ENCODE assay signal across 1 cellular context in the genomic region with DNA sequence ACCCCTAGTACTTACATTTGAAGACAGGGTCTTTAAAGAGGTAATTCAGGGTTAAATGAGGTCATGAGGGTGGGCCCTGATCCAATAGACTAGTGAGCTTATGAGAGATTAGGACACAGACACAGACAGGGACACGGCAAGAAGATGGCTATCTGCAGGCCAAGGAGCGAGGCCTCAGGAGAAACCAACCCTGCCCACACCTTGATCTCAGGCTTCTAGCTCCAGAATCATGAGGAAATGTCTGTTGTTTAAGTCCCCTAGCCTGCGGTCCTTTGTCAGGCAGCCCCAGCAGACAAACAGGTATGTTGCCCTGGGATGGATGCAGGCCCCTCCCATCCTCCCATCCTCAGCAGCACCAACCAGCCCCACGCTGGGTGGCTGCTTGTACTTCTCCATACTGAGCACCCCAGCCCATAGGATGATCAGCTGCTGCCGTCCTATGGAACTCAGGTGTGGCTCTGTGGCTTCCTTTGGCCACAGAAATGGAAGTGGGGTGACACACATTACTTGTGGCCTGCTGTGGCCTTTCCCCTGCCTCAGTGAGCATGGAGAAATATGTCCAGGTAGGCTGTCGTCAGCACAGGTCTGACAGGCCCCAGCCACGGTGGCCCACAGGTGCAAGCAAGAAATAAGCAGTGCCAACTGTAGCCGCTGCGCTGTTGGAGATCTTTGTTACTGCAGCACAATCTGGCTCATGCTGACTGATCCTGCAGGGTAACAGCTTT.
TF ChIP-seq lines count a peak whose summit lies in the region.

No MANE protein-coding gene starts in this region.

TF ChIP-seq in HepG2, 621 proteins besides CTCF, POLR2A, EP300 and RAD21:
- TF ChIP-seq, protein P1, sequence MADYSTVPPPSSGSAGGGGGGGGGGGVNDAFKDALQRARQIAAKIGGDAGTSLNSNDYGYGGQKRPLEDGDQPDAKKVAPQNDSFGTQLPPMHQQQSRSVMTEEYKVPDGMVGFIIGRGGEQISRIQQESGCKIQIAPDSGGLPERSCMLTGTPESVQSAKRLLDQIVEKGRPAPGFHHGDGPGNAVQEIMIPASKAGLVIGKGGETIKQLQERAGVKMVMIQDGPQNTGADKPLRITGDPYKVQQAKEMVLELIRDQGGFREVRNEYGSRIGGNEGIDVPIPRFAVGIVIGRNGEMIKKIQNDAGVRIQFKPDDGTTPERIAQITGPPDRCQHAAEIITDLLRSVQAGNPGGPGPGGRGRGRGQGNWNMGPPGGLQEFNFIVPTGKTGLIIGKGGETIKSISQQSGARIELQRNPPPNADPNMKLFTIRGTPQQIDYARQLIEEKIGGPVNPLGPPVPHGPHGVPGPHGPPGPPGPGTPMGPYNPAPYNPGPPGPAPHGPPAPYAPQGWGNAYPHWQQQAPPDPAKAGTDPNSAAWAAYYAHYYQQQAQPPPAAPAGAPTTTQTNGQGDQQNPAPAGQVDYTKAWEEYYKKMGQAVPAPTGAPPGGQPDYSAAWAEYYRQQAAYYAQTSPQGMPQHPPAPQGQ (CRISPR knock-in tag; IDR thresholded peaks at IDR 0.05; ENCODE audit: borderline replicate concordance): no peak
- TF ChIP-seq AHR (CRISPR knock-in tag; IDR thresholded peaks at IDR 0.05): no peak
- peak; percentile 79 for TF ChIP-seq AGO2 (optimal IDR thresholded peaks at IDR 0.05; ENCODE audit: low read depth, low read length)
- TF ChIP-seq RBM22 (optimal IDR thresholded peaks at IDR 0.05; ENCODE audit: low read length): peak; percentile 26
- TF ChIP-seq RBAK (CRISPR knock-in tag; IDR thresholded peaks at IDR 0.05): peak; percentile 69; the same call in 1 of the 2 replicates
- TF ChIP-seq ZNF12 (CRISPR knock-in tag; IDR thresholded peaks at IDR 0.05): peak; percentile 100
